Comparison of ENCODE assay signal across 1 cellular context in the genomic region with DNA sequence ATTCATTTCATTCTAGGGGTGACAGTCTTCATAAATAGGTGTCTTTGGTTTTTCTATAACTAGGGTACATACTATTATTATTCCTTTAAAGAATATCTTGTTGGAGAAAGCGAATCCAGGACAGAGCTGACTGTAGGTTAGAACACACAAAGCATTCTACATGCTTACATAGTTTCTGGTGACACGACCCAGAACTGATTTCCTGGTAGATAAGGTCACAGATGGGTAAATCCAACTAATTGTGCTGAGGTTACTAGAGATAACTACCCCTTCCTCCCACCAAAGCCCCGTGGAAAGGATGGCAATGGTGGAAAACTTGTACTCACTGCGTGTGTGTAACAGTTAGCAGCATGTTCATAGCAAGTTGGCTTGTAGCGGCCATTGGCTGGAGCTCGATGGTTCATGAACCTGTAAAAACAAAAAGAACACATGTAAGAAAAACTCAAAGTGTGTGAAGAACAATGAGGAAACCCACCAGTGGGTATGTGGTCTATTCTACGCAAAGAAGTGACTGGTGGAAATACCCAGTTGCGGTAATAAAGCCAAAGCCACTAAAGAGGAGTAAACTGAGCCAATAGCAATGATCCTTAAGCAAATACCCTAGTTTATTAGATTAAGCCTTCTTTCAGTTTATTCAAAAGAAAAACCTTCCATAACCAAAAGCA.
TF ChIP-seq lines count a peak whose summit lies in the region.

No MANE protein-coding gene starts in this region.

TF ChIP-seq in HepG2, 621 proteins besides CTCF, POLR2A, EP300 and RAD21:
- peak; percentile 43 for TF ChIP-seq AGO2 (optimal IDR thresholded peaks at IDR 0.05; ENCODE audit: low read depth, low read length)
- TF ChIP-seq POGZ (CRISPR knock-in tag; IDR thresholded peaks at IDR 0.05): no peak
- no peak for TF ChIP-seq JUND (CRISPR knock-in tag; IDR thresholded peaks at IDR 0.05)
- TF ChIP-seq, protein P1, sequence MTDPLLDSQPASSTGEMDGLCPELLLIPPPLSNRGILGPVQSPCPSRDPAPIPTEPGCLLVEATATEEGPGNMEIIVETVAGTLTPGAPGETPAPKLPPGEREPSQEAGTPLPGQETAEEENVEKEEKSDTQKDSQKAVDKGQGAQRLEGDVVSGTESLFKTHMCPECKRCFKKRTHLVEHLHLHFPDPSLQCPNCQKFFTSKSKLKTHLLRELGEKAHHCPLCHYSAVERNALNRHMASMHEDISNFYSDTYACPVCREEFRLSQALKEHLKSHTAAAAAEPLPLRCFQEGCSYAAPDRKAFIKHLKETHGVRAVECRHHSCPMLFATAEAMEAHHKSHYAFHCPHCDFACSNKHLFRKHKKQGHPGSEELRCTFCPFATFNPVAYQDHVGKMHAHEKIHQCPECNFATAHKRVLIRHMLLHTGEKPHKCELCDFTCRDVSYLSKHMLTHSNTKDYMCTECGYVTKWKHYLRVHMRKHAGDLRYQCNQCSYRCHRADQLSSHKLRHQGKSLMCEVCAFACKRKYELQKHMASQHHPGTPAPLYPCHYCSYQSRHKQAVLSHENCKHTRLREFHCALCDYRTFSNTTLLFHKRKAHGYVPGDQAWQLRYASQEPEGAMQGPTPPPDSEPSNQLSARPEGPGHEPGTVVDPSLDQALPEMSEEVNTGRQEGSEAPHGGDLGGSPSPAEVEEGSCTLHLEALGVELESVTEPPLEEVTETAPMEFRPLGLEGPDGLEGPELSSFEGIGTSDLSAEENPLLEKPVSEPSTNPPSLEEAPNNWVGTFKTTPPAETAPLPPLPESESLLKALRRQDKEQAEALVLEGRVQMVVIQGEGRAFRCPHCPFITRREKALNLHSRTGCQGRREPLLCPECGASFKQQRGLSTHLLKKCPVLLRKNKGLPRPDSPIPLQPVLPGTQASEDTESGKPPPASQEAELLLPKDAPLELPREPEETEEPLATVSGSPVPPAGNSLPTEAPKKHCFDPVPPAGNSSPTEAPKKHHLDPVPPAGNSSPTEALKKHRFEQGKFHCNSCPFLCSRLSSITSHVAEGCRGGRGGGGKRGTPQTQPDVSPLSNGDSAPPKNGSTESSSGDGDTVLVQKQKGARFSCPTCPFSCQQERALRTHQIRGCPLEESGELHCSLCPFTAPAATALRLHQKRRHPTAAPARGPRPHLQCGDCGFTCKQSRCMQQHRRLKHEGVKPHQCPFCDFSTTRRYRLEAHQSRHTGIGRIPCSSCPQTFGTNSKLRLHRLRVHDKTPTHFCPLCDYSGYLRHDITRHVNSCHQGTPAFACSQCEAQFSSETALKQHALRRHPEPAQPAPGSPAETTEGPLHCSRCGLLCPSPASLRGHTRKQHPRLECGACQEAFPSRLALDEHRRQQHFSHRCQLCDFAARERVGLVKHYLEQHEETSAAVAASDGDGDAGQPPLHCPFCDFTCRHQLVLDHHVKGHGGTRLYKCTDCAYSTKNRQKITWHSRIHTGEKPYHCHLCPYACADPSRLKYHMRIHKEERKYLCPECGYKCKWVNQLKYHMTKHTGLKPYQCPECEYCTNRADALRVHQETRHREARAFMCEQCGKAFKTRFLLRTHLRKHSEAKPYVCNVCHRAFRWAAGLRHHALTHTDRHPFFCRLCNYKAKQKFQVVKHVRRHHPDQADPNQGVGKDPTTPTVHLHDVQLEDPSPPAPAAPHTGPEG (CRISPR knock-in tag; IDR thresholded peaks at IDR 0.05): no peak
- peak; percentile 74 for TF ChIP-seq RBFOX2 (IDR thresholded peaks at IDR 0.05; ENCODE audit: low read depth, low read length)
- 0 out of 2 replicates have a peak, but pooled peaks have one; percentile 23 for TF ChIP-seq TGIF2 (CRISPR knock-in tag; IDR thresholded peaks at IDR 0.05)
- no peak for TF ChIP-seq JDP2 (CRISPR knock-in tag; IDR thresholded peaks at IDR 0.05; ENCODE audit: borderline replicate concordance)
- TF ChIP-seq ZNF343 (CRISPR knock-in tag; IDR thresholded peaks at IDR 0.05): no peak
- TF ChIP-seq, protein P2, sequence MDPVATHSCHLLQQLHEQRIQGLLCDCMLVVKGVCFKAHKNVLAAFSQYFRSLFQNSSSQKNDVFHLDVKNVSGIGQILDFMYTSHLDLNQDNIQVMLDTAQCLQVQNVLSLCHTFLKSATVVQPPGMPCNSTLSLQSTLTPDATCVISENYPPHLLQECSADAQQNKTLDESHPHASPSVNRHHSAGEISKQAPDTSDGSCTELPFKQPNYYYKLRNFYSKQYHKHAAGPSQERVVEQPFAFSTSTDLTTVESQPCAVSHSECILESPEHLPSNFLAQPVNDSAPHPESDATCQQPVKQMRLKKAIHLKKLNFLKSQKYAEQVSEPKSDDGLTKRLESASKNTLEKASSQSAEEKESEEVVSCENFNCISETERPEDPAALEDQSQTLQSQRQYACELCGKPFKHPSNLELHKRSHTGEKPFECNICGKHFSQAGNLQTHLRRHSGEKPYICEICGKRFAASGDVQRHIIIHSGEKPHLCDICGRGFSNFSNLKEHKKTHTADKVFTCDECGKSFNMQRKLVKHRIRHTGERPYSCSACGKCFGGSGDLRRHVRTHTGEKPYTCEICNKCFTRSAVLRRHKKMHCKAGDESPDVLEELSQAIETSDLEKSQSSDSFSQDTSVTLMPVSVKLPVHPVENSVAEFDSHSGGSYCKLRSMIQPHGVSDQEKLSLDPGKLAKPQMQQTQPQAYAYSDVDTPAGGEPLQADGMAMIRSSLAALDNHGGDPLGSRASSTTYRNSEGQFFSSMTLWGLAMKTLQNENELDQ (CRISPR knock-in tag; IDR thresholded peaks at IDR 0.05; ENCODE audit: borderline replicate concordance): no peak
- TF ChIP-seq, protein P3, sequence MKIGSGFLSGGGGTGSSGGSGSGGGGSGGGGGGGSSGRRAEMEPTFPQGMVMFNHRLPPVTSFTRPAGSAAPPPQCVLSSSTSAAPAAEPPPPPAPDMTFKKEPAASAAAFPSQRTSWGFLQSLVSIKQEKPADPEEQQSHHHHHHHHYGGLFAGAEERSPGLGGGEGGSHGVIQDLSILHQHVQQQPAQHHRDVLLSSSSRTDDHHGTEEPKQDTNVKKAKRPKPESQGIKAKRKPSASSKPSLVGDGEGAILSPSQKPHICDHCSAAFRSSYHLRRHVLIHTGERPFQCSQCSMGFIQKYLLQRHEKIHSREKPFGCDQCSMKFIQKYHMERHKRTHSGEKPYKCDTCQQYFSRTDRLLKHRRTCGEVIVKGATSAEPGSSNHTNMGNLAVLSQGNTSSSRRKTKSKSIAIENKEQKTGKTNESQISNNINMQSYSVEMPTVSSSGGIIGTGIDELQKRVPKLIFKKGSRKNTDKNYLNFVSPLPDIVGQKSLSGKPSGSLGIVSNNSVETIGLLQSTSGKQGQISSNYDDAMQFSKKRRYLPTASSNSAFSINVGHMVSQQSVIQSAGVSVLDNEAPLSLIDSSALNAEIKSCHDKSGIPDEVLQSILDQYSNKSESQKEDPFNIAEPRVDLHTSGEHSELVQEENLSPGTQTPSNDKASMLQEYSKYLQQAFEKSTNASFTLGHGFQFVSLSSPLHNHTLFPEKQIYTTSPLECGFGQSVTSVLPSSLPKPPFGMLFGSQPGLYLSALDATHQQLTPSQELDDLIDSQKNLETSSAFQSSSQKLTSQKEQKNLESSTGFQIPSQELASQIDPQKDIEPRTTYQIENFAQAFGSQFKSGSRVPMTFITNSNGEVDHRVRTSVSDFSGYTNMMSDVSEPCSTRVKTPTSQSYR (CRISPR knock-in tag; IDR thresholded peaks at IDR 0.05; ENCODE audit: borderline replicate concordance): no peak
- TF ChIP-seq ZNF546 (CRISPR knock-in tag; conservative IDR thresholded peaks at IDR 0.05): no peak
- TF ChIP-seq ZNF564 (CRISPR knock-in tag; IDR thresholded peaks at IDR 0.05): no peak
- TF ChIP-seq PLRG1 (conservative IDR thresholded peaks at IDR 0.05): no peak
- TF ChIP-seq SP140L (CRISPR knock-in tag; IDR thresholded peaks at IDR 0.05; ENCODE audit: borderline replicate concordance): no peak
- TF ChIP-seq, protein P4, sequence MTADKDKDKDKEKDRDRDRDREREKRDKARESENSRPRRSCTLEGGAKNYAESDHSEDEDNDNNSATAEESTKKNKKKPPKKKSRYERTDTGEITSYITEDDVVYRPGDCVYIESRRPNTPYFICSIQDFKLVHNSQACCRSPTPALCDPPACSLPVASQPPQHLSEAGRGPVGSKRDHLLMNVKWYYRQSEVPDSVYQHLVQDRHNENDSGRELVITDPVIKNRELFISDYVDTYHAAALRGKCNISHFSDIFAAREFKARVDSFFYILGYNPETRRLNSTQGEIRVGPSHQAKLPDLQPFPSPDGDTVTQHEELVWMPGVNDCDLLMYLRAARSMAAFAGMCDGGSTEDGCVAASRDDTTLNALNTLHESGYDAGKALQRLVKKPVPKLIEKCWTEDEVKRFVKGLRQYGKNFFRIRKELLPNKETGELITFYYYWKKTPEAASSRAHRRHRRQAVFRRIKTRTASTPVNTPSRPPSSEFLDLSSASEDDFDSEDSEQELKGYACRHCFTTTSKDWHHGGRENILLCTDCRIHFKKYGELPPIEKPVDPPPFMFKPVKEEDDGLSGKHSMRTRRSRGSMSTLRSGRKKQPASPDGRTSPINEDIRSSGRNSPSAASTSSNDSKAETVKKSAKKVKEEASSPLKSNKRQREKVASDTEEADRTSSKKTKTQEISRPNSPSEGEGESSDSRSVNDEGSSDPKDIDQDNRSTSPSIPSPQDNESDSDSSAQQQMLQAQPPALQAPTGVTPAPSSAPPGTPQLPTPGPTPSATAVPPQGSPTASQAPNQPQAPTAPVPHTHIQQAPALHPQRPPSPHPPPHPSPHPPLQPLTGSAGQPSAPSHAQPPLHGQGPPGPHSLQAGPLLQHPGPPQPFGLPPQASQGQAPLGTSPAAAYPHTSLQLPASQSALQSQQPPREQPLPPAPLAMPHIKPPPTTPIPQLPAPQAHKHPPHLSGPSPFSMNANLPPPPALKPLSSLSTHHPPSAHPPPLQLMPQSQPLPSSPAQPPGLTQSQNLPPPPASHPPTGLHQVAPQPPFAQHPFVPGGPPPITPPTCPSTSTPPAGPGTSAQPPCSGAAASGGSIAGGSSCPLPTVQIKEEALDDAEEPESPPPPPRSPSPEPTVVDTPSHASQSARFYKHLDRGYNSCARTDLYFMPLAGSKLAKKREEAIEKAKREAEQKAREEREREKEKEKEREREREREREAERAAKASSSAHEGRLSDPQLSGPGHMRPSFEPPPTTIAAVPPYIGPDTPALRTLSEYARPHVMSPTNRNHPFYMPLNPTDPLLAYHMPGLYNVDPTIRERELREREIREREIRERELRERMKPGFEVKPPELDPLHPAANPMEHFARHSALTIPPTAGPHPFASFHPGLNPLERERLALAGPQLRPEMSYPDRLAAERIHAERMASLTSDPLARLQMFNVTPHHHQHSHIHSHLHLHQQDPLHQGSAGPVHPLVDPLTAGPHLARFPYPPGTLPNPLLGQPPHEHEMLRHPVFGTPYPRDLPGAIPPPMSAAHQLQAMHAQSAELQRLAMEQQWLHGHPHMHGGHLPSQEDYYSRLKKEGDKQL (CRISPR knock-in tag; IDR thresholded peaks at IDR 0.05; ENCODE audit: low read depth): no peak
- TF ChIP-seq ZNF605 (CRISPR knock-in tag; IDR thresholded peaks at IDR 0.05): 0 out of 2 replicates have a peak, but pooled peaks have one; percentile 24
